ENCODE assay signal across 1 cellular context in the genomic region with DNA sequence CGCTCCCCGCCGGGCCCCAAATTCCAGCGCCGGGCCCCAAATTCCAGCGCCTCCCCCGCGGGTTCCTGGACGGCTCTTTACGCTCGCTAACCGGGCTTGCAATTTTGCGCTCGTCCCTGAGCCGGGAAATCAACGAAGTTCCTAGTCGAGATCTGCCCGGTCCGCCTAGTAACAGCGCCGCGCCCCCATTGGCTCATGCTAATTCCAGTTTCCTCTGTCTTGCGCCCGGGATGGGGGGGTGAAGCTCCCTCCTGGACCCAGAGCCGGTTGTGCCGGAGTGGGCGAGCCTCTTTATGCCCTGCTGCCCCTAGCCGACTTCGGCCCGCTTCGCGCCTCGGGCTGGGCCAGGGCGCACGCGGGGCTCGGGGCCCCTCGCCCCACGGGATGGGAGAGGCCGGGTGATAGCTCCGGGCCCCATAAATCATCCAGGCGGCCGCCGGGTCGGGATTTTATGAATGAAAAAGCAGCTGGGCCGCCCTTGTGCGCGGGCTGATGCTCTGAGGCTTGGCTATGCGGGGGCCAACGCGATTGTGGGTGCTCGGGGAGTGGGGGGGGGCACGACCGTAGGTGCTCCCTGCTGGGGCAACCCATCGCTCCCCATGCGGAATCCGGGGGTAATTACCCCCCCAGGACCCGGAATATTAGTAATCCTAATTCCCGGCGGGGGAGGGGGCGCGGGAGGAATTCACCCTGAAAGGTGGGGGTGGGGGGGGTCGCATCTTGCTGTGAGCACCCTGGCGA.
TF ChIP-seq lines count a peak whose summit lies in the region.

No MANE protein-coding gene starts in this region.

TF ChIP-seq in K562, 482 proteins besides CTCF, POLR2A, EP300 and RAD21 (continues in another document):
- TF ChIP-seq SP1 (CRISPR knock-in tag; IDR thresholded peaks at IDR 0.05): peak; percentile 31; the same call in 1 of the 2 replicates
- TF ChIP-seq PCBP1 (IDR thresholded peaks at IDR 0.05; ENCODE audit: low read depth, low read length, poor library complexity, severe bottlenecking): peak; percentile 47
- TF ChIP-seq, protein P1, sequence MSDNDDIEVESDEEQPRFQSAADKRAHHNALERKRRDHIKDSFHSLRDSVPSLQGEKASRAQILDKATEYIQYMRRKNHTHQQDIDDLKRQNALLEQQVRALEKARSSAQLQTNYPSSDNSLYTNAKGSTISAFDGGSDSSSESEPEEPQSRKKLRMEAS (CRISPR knock-in tag; IDR thresholded peaks at IDR 0.05): peak; percentile 64
- peak; percentile 89 for TF ChIP-seq MEIS2 (IDR thresholded peaks at IDR 0.05; ENCODE audit: partially characterized antibody)
- peak; percentile 85 for TF ChIP-seq L3MBTL2 (IDR thresholded peaks at IDR 0.05)
- peak; percentile 62; the same call in 1 of the 2 replicates for TF ChIP-seq NCOA6 (IDR thresholded peaks at IDR 0.05)
- TF ChIP-seq, protein P2, sequence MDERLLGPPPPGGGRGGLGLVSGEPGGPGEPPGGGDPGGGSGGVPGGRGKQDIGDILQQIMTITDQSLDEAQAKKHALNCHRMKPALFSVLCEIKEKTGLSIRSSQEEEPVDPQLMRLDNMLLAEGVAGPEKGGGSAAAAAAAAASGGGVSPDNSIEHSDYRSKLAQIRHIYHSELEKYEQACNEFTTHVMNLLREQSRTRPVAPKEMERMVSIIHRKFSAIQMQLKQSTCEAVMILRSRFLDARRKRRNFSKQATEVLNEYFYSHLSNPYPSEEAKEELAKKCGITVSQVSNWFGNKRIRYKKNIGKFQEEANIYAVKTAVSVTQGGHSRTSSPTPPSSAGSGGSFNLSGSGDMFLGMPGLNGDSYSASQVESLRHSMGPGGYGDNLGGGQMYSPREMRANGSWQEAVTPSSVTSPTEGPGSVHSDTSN (CRISPR knock-in tag; IDR thresholded peaks at IDR 0.05; ENCODE audit: low read depth): no peak
- TF ChIP-seq, protein P2 (tag; conservative IDR thresholded peaks at IDR 0.05; ENCODE audit: low read depth): peak; percentile 80
- TF ChIP-seq ZNF583 (CRISPR knock-in tag; IDR thresholded peaks at IDR 0.05): no peak
- no peak for TF ChIP-seq RFX7 (CRISPR knock-in tag; IDR thresholded peaks at IDR 0.05)
- TF ChIP-seq POLR2G (IDR thresholded peaks at IDR 0.05; ENCODE audit: low read depth, low read length): 0 out of 2 replicates have a peak, but pooled peaks have one; percentile 35
- TF ChIP-seq PHF21A (IDR thresholded peaks at IDR 0.05; ENCODE audit: borderline replicate concordance, low read depth): 0 out of 2 replicates have a peak, but pooled peaks have one; percentile 32
- TF ChIP-seq, protein P3, sequence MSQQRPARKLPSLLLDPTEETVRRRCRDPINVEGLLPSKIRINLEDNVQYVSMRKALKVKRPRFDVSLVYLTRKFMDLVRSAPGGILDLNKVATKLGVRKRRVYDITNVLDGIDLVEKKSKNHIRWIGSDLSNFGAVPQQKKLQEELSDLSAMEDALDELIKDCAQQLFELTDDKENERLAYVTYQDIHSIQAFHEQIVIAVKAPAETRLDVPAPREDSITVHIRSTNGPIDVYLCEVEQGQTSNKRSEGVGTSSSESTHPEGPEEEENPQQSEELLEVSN (IDR thresholded peaks at IDR 0.05; ENCODE audit: borderline replicate concordance in 1 of 2, extremely low read depth in 1 of 2, insufficient read depth in 1 of 2, insufficient read length in 1 of 2, low read depth in 1 of 2, low read length in 1 of 2, poor library complexity in 1 of 2, severe bottlenecking in 1 of 2): peak in 1 of 2 experiments; percentile 80
- TF ChIP-seq, protein P4, sequence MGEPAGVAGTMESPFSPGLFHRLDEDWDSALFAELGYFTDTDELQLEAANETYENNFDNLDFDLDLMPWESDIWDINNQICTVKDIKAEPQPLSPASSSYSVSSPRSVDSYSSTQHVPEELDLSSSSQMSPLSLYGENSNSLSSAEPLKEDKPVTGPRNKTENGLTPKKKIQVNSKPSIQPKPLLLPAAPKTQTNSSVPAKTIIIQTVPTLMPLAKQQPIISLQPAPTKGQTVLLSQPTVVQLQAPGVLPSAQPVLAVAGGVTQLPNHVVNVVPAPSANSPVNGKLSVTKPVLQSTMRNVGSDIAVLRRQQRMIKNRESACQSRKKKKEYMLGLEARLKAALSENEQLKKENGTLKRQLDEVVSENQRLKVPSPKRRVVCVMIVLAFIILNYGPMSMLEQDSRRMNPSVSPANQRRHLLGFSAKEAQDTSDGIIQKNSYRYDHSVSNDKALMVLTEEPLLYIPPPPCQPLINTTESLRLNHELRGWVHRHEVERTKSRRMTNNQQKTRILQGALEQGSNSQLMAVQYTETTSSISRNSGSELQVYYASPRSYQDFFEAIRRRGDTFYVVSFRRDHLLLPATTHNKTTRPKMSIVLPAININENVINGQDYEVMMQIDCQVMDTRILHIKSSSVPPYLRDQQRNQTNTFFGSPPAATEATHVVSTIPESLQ (CRISPR knock-in tag; IDR thresholded peaks at IDR 0.05): no peak
- 0 out of 2 replicates have a peak, but pooled peaks have one; percentile 32 for TF ChIP-seq HDAC2 (IDR thresholded peaks at IDR 0.05)
- TF ChIP-seq MTA1 (IDR thresholded peaks at IDR 0.05; ENCODE audit: borderline replicate concordance): no peak
- peak; percentile 35; the same call in 1 of the 2 replicates for TF ChIP-seq RBFOX2 (IDR thresholded peaks at IDR 0.05; ENCODE audit: low read depth, low read length)
- peak; percentile 94 for TF ChIP-seq RFX5 (IDR thresholded peaks at IDR 0.05; ENCODE audit: low read depth, low read length)
- TF ChIP-seq, protein P5, sequence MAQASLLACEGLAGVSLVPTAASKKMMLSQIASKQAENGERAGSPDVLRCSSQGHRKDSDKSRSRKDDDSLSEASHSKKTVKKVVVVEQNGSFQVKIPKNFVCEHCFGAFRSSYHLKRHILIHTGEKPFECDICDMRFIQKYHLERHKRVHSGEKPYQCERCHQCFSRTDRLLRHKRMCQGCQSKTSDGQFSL (CRISPR knock-in tag; IDR thresholded peaks at IDR 0.05): peak; percentile 95
- TF ChIP-seq, protein P5 (tag; IDR thresholded peaks at IDR 0.05): no peak; a peak in 1 of 4 replicates
- TF ChIP-seq NRF1 (conservative IDR thresholded peaks at IDR 0.05 in 1 of 2, IDR thresholded peaks at IDR 0.05 in 1 of 2): peak; percentile 59 to 62
- TF ChIP-seq, protein P6, sequence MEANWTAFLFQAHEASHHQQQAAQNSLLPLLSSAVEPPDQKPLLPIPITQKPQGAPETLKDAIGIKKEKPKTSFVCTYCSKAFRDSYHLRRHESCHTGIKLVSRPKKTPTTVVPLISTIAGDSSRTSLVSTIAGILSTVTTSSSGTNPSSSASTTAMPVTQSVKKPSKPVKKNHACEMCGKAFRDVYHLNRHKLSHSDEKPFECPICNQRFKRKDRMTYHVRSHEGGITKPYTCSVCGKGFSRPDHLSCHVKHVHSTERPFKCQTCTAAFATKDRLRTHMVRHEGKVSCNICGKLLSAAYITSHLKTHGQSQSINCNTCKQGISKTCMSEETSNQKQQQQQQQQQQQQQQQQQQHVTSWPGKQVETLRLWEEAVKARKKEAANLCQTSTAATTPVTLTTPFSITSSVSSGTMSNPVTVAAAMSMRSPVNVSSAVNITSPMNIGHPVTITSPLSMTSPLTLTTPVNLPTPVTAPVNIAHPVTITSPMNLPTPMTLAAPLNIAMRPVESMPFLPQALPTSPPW (CRISPR knock-in tag; IDR thresholded peaks at IDR 0.05): peak; percentile 88
- peak; percentile 12; the same call in 1 of the 2 replicates for TF ChIP-seq PHF8 (IDR thresholded peaks at IDR 0.05; ENCODE audit: borderline replicate concordance, low read length)
- TF ChIP-seq TBL1XR1 (IDR thresholded peaks at IDR 0.05; ENCODE audit: low read length in 2 of 2): no peak
- no peak for TF ChIP-seq ZNF589 (CRISPR knock-in tag; IDR thresholded peaks at IDR 0.05; ENCODE audit: low read depth)
- TF ChIP-seq CTBP1 (IDR thresholded peaks at IDR 0.05; ENCODE audit: borderline replicate concordance): peak; percentile 18; the same call in 1 of the 2 replicates
- 0 out of 2 replicates have a peak, but pooled peaks have one; percentile 17 for TF ChIP-seq CREM (IDR thresholded peaks at IDR 0.05; ENCODE audit: low read depth)
- TF ChIP-seq NELFE (IDR thresholded peaks at IDR 0.05; ENCODE audit: insufficient read depth, insufficient read length): no peak
- TF ChIP-seq ATF7 (IDR thresholded peaks at IDR 0.05): 0 out of 2 replicates have a peak, but pooled peaks have one; percentile 28
- TF ChIP-seq, protein P7, sequence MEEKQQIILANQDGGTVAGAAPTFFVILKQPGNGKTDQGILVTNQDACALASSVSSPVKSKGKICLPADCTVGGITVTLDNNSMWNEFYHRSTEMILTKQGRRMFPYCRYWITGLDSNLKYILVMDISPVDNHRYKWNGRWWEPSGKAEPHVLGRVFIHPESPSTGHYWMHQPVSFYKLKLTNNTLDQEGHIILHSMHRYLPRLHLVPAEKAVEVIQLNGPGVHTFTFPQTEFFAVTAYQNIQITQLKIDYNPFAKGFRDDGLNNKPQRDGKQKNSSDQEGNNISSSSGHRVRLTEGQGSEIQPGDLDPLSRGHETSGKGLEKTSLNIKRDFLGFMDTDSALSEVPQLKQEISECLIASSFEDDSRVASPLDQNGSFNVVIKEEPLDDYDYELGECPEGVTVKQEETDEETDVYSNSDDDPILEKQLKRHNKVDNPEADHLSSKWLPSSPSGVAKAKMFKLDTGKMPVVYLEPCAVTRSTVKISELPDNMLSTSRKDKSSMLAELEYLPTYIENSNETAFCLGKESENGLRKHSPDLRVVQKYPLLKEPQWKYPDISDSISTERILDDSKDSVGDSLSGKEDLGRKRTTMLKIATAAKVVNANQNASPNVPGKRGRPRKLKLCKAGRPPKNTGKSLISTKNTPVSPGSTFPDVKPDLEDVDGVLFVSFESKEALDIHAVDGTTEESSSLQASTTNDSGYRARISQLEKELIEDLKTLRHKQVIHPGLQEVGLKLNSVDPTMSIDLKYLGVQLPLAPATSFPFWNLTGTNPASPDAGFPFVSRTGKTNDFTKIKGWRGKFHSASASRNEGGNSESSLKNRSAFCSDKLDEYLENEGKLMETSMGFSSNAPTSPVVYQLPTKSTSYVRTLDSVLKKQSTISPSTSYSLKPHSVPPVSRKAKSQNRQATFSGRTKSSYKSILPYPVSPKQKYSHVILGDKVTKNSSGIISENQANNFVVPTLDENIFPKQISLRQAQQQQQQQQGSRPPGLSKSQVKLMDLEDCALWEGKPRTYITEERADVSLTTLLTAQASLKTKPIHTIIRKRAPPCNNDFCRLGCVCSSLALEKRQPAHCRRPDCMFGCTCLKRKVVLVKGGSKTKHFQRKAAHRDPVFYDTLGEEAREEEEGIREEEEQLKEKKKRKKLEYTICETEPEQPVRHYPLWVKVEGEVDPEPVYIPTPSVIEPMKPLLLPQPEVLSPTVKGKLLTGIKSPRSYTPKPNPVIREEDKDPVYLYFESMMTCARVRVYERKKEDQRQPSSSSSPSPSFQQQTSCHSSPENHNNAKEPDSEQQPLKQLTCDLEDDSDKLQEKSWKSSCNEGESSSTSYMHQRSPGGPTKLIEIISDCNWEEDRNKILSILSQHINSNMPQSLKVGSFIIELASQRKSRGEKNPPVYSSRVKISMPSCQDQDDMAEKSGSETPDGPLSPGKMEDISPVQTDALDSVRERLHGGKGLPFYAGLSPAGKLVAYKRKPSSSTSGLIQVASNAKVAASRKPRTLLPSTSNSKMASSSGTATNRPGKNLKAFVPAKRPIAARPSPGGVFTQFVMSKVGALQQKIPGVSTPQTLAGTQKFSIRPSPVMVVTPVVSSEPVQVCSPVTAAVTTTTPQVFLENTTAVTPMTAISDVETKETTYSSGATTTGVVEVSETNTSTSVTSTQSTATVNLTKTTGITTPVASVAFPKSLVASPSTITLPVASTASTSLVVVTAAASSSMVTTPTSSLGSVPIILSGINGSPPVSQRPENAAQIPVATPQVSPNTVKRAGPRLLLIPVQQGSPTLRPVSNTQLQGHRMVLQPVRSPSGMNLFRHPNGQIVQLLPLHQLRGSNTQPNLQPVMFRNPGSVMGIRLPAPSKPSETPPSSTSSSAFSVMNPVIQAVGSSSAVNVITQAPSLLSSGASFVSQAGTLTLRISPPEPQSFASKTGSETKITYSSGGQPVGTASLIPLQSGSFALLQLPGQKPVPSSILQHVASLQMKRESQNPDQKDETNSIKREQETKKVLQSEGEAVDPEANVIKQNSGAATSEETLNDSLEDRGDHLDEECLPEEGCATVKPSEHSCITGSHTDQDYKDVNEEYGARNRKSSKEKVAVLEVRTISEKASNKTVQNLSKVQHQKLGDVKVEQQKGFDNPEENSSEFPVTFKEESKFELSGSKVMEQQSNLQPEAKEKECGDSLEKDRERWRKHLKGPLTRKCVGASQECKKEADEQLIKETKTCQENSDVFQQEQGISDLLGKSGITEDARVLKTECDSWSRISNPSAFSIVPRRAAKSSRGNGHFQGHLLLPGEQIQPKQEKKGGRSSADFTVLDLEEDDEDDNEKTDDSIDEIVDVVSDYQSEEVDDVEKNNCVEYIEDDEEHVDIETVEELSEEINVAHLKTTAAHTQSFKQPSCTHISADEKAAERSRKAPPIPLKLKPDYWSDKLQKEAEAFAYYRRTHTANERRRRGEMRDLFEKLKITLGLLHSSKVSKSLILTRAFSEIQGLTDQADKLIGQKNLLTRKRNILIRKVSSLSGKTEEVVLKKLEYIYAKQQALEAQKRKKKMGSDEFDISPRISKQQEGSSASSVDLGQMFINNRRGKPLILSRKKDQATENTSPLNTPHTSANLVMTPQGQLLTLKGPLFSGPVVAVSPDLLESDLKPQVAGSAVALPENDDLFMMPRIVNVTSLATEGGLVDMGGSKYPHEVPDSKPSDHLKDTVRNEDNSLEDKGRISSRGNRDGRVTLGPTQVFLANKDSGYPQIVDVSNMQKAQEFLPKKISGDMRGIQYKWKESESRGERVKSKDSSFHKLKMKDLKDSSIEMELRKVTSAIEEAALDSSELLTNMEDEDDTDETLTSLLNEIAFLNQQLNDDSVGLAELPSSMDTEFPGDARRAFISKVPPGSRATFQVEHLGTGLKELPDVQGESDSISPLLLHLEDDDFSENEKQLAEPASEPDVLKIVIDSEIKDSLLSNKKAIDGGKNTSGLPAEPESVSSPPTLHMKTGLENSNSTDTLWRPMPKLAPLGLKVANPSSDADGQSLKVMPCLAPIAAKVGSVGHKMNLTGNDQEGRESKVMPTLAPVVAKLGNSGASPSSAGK (IDR thresholded peaks at IDR 0.05): peak; percentile 65
- TF ChIP-seq CXXC5 (CRISPR knock-in tag; IDR thresholded peaks at IDR 0.05): peak; percentile 40; the same call in 1 of the 2 replicates
- TF ChIP-seq, protein P8, sequence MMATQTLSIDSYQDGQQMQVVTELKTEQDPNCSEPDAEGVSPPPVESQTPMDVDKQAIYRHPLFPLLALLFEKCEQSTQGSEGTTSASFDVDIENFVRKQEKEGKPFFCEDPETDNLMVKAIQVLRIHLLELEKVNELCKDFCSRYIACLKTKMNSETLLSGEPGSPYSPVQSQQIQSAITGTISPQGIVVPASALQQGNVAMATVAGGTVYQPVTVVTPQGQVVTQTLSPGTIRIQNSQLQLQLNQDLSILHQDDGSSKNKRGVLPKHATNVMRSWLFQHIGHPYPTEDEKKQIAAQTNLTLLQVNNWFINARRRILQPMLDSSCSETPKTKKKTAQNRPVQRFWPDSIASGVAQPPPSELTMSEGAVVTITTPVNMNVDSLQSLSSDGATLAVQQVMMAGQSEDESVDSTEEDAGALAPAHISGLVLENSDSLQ (IDR thresholded peaks at IDR 0.05): peak; percentile 92
